1 cellular context compared by ENCODE assay signal in genomic region chr11:70270104-70270876, GRCh38.
TF ChIP-seq lines count a peak whose summit lies in the region.

Gene PPFIA1, plus strand, starts transcription at chr11:70270690. Its CDS starts 1,483 bp downstream, at chr11:70272173.

TF ChIP-seq in HepG2, 621 proteins besides CTCF, POLR2A, EP300 and RAD21 (continued from another document and continues in another):
- TF ChIP-seq ZC3H13 (CRISPR knock-in tag; IDR thresholded peaks at IDR 0.05) (no peak), ZFP36L1 (CRISPR knock-in tag; IDR thresholded peaks at IDR 0.05) (no peak), FOXC1 (CRISPR knock-in tag; IDR thresholded peaks at IDR 0.05; ENCODE audit: borderline replicate concordance) (no peak), ZNF564 (CRISPR knock-in tag; IDR thresholded peaks at IDR 0.05) (no peak), ZSCAN25 (CRISPR knock-in tag; IDR thresholded peaks at IDR 0.05) (no peak), ZNF329 (CRISPR knock-in tag; IDR thresholded peaks at IDR 0.05; ENCODE audit: low read depth) (0 out of 2 replicates have a peak, but pooled peaks have one; percentile 65), ZNF12 (CRISPR knock-in tag; IDR thresholded peaks at IDR 0.05) (0 out of 2 replicates have a peak, but pooled peaks have one; percentile 30), ATM (IDR thresholded peaks at IDR 0.05; ENCODE audit: borderline replicate concordance) (no peak), ZNF792 (CRISPR knock-in tag; IDR thresholded peaks at IDR 0.05) (0 out of 2 replicates have a peak, but pooled peaks have one; percentile 7), ZHX2 (IDR thresholded peaks at IDR 0.05; ENCODE audit: low read depth) (no peak), ZHX2 (CRISPR knock-in tag; IDR thresholded peaks at IDR 0.05; ENCODE audit: borderline replicate concordance) (0 out of 2 replicates have a peak, but pooled peaks have one; percentile 52), THAP8 (CRISPR knock-in tag; IDR thresholded peaks at IDR 0.05; ENCODE audit: borderline replicate concordance) (no peak), NRL (CRISPR knock-in tag; IDR thresholded peaks at IDR 0.05; ENCODE audit: borderline replicate concordance) (peak; percentile 79; the same call in 1 of the 2 replicates), RFX3 (CRISPR knock-in tag; IDR thresholded peaks at IDR 0.05) (no peak), PRPF4 (IDR thresholded peaks at IDR 0.05; ENCODE audit: low read depth, low read length, poor library complexity, severe bottlenecking) (no peak), ZNF335 (CRISPR knock-in tag; IDR thresholded peaks at IDR 0.05) (peak; percentile 53; the same call in 1 of the 2 replicates), PITX1 (CRISPR knock-in tag; IDR thresholded peaks at IDR 0.05) (peak; percentile 21; the same call in 1 of the 2 replicates), YY1 (IDR thresholded peaks at IDR 0.05; ENCODE audit: insufficient read depth, insufficient replicate concordance, low read depth, low read length) (peak; percentile 35), RNF2 (conservative IDR thresholded peaks at IDR 0.05; ENCODE audit: low read depth) (no peak), KDM1A (CRISPR knock-in tag; IDR thresholded peaks at IDR 0.05) (no peak), NCOA5 (CRISPR knock-in tag; IDR thresholded peaks at IDR 0.05) (no peak), ZNF614 (CRISPR knock-in tag; IDR thresholded peaks at IDR 0.05; ENCODE audit: borderline replicate concordance) (no peak), HMGA1 (CRISPR knock-in tag; conservative IDR thresholded peaks at IDR 0.05) (no peak), SIX1 (CRISPR knock-in tag; IDR thresholded peaks at IDR 0.05; ENCODE audit: borderline replicate concordance) (no peak), ZNF432 (CRISPR knock-in tag; IDR thresholded peaks at IDR 0.05; ENCODE audit: borderline replicate concordance) (no peak), KLF6 (CRISPR knock-in tag; IDR thresholded peaks at IDR 0.05) (no peak; the same call in 1 of the 2 replicates), ZNF567 (CRISPR knock-in tag; IDR thresholded peaks at IDR 0.05; ENCODE audit: borderline replicate concordance) (peak; percentile 74; the same call in 1 of the 2 replicates), ZFP1 (CRISPR knock-in tag; IDR thresholded peaks at IDR 0.05) (no peak), ZMAT3 (CRISPR knock-in tag; conservative IDR thresholded peaks at IDR 0.05) (no peak), TRIM24 (CRISPR knock-in tag; IDR thresholded peaks at IDR 0.05) (no peak), TFDP2 (CRISPR knock-in tag; IDR thresholded peaks at IDR 0.05) (0 out of 2 replicates have a peak, but pooled peaks have one; percentile 57), ZNF34 (CRISPR knock-in tag; IDR thresholded peaks at IDR 0.05; ENCODE audit: borderline replicate concordance) (peak; percentile 43; the same call in 1 of the 2 replicates), MLLT10 (CRISPR knock-in tag; IDR thresholded peaks at IDR 0.05) (no peak), ZNF292 (CRISPR knock-in tag; IDR thresholded peaks at IDR 0.05; ENCODE audit: borderline replicate concordance, low read depth) (no peak), ZNF720 (CRISPR knock-in tag; IDR thresholded peaks at IDR 0.05) (no peak), SIN3B (IDR thresholded peaks at IDR 0.05; ENCODE audit: low read length) (no peak), THAP11 (CRISPR knock-in tag; IDR thresholded peaks at IDR 0.05) (peak; percentile 66), ZSCAN12 (CRISPR knock-in tag; IDR thresholded peaks at IDR 0.05) (0 out of 2 replicates have a peak, but pooled peaks have one; percentile 54), MIER2 (CRISPR knock-in tag; IDR thresholded peaks at IDR 0.05) (no peak)
- TF ChIP-seq, protein P1, sequence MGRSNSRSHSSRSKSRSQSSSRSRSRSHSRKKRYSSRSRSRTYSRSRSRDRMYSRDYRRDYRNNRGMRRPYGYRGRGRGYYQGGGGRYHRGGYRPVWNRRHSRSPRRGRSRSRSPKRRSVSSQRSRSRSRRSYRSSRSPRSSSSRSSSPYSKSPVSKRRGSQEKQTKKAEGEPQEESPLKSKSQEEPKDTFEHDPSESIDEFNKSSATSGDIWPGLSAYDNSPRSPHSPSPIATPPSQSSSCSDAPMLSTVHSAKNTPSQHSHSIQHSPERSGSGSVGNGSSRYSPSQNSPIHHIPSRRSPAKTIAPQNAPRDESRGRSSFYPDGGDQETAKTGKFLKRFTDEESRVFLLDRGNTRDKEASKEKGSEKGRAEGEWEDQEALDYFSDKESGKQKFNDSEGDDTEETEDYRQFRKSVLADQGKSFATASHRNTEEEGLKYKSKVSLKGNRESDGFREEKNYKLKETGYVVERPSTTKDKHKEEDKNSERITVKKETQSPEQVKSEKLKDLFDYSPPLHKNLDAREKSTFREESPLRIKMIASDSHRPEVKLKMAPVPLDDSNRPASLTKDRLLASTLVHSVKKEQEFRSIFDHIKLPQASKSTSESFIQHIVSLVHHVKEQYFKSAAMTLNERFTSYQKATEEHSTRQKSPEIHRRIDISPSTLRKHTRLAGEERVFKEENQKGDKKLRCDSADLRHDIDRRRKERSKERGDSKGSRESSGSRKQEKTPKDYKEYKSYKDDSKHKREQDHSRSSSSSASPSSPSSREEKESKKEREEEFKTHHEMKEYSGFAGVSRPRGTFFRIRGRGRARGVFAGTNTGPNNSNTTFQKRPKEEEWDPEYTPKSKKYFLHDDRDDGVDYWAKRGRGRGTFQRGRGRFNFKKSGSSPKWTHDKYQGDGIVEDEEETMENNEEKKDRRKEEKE (IDR thresholded peaks at IDR 0.05) = no peak
- TF ChIP-seq, protein P2, sequence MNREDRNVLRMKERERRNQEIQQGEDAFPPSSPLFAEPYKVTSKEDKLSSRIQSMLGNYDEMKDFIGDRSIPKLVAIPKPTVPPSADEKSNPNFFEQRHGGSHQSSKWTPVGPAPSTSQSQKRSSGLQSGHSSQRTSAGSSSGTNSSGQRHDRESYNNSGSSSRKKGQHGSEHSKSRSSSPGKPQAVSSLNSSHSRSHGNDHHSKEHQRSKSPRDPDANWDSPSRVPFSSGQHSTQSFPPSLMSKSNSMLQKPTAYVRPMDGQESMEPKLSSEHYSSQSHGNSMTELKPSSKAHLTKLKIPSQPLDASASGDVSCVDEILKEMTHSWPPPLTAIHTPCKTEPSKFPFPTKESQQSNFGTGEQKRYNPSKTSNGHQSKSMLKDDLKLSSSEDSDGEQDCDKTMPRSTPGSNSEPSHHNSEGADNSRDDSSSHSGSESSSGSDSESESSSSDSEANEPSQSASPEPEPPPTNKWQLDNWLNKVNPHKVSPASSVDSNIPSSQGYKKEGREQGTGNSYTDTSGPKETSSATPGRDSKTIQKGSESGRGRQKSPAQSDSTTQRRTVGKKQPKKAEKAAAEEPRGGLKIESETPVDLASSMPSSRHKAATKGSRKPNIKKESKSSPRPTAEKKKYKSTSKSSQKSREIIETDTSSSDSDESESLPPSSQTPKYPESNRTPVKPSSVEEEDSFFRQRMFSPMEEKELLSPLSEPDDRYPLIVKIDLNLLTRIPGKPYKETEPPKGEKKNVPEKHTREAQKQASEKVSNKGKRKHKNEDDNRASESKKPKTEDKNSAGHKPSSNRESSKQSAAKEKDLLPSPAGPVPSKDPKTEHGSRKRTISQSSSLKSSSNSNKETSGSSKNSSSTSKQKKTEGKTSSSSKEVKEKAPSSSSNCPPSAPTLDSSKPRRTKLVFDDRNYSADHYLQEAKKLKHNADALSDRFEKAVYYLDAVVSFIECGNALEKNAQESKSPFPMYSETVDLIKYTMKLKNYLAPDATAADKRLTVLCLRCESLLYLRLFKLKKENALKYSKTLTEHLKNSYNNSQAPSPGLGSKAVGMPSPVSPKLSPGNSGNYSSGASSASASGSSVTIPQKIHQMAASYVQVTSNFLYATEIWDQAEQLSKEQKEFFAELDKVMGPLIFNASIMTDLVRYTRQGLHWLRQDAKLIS (CRISPR knock-in tag; IDR thresholded peaks at IDR 0.05) = no peak
- TF ChIP-seq, protein P3, sequence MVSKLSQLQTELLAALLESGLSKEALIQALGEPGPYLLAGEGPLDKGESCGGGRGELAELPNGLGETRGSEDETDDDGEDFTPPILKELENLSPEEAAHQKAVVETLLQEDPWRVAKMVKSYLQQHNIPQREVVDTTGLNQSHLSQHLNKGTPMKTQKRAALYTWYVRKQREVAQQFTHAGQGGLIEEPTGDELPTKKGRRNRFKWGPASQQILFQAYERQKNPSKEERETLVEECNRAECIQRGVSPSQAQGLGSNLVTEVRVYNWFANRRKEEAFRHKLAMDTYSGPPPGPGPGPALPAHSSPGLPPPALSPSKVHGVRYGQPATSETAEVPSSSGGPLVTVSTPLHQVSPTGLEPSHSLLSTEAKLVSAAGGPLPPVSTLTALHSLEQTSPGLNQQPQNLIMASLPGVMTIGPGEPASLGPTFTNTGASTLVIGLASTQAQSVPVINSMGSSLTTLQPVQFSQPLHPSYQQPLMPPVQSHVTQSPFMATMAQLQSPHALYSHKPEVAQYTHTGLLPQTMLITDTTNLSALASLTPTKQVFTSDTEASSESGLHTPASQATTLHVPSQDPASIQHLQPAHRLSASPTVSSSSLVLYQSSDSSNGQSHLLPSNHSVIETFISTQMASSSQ (IDR thresholded peaks at IDR 0.05; ENCODE audit: low read depth) = no peak
- TF ChIP-seq, protein P3 (CRISPR knock-in tag; IDR thresholded peaks at IDR 0.05; ENCODE audit: borderline replicate concordance) = peak; percentile 45; the same call in 1 of the 2 replicates
- TF ChIP-seq, protein P4, sequence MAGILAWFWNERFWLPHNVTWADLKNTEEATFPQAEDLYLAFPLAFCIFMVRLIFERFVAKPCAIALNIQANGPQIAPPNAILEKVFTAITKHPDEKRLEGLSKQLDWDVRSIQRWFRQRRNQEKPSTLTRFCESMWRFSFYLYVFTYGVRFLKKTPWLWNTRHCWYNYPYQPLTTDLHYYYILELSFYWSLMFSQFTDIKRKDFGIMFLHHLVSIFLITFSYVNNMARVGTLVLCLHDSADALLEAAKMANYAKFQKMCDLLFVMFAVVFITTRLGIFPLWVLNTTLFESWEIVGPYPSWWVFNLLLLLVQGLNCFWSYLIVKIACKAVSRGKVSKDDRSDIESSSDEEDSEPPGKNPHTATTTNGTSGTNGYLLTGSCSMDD (CRISPR knock-in tag; IDR thresholded peaks at IDR 0.05) = no peak
